ENCODE assay signal across 8 cellular contexts in genomic region chr7:55309040-55309991, GRCh38.
DNase-seq lines count a peak whose midpoint lies in the region; ATAC-seq lines count a peak whose summit lies in the region.

No MANE protein-coding gene starts in this region.

- DNase-seq in activated CD4-positive, alpha-beta T cell treated with anti-CD3 and anti-CD28 coated beads for 24 hours (ENCODE audit: low read depth in 2 of 2), result peak; percentile 40 to 49
- DNase-seq in activated CD4-positive, alpha-beta T cell treated with anti-CD3 and anti-CD28 coated beads for 1 hour, result no peak
- DNase-seq in activated CD8-positive, alpha-beta memory T cell treated with anti-CD3 and anti-CD28 coated beads, Interleukin-2, amount 50 U/mL, for 4 hours, result peak; percentile 46
- peak; percentile 34 for DNase-seq in stimulated activated CD4-positive, alpha-beta T cell treated with anti-CD3 and anti-CD28 coated beads, Interleukin-12 subunit alpha, Interleukin-12 subunit beta, amount 100 ng/mL, for 4 hours
- DNase-seq in medulla oblongata (ENCODE audit: extremely low spot score), result no peak
- no peak for DNase-seq in RPMI8226
- no peak for DNase-seq in SW480 (ENCODE audit: low spot score)

- ATAC-seq in HG03378 (IDR thresholded peaks at IDR 0.05; ENCODE audit: unreplicated experiment), result peak; percentile 91

Comparison
In these comparisons a context has a peak if more than half of its experiments do, and no peak if none do; other contexts are left out.
1. DNase-seq: peak in activated CD4-positive, alpha-beta T cell treated with anti-CD3 and anti-CD28 coated beads for 24 hours (2 of 2), activated CD8-positive, alpha-beta memory T cell treated with anti-CD3 and anti-CD28 coated beads, Interleukin-2, amount 50 U/mL, for 4 hours (single experiment) and stimulated activated CD4-positive, alpha-beta T cell treated with anti-CD3 and anti-CD28 coated beads, Interleukin-12 subunit alpha, Interleukin-12 subunit beta, amount 100 ng/mL, for 4 hours (single experiment); none in activated CD4-positive, alpha-beta T cell treated with anti-CD3 and anti-CD28 coated beads for 1 hour (single experiment), medulla oblongata (single experiment), RPMI8226 (single experiment) and SW480 (single experiment).